1 cellular context compared by ENCODE assay signal in the genomic region with DNA sequence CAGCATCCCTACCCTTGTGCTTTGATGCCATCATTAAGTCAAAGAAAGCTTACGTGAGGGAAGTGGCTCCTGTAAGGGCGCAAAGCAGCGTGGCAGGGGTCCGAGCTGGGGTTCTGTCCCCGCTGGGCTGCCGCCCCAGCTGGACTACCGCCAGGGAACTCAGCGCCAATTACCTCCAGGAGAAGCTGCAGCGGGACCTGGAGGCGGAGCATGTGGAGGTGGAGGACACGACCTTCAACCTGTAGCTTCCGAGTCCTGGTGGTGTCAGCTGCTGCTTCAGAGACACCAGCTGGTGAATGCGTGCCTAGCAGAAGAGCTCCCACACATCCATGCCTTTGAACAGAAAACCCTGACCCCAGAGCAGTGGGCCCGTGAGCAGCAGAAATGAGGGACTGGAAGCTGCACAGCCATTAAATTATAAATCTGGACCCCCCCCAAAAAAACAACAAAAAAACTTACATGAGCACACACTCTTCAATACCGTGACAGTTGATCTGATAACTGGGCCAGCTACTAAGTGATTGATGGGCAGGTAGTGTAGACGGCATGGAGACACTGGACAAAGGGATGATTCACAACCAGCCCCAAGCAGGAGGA.
A peak's percentile ranks its signal among the peaks of the same experiment; 100 is the strongest.
TF ChIP-seq lines count a peak whose summit lies in the region.

No MANE protein-coding gene starts in this region.

TF ChIP-seq in K562, 482 proteins besides CTCF, POLR2A, EP300 and RAD21 (continued from another document and continues in another):
- TF ChIP-seq MTA3 (IDR thresholded peaks at IDR 0.05; ENCODE audit: borderline replicate concordance) (peak; percentile 85; the same call in 1 of the 2 replicates), TAF1 (IDR thresholded peaks at IDR 0.05; ENCODE audit: control insufficient read depth, extremely low read depth, insufficient read depth, low read length, severe bottlenecking) (peak; percentile 38), BRD9 (IDR thresholded peaks at IDR 0.05; ENCODE audit: low read depth, partially characterized antibody) (peak; percentile 37), TARDBP (IDR thresholded peaks at IDR 0.05) (no peak), TAL1 (IDR thresholded peaks at IDR 0.05) (no peak; the same call in 1 of the 2 replicates), CBFA2T3 (IDR thresholded peaks at IDR 0.05) (no peak), POLR2AphosphoS5 (IDR thresholded peaks at IDR 0.05; ENCODE audit: control insufficient read depth, insufficient read depth, low read depth, low read length) (no peak), ZKSCAN1 (IDR thresholded peaks at IDR 0.05; ENCODE audit: low read depth, low read length) (no peak), ELF2 (CRISPR knock-in tag; IDR thresholded peaks at IDR 0.05) (no peak), ZNF778 (CRISPR knock-in tag; IDR thresholded peaks at IDR 0.05) (no peak), PTTG1 (tag; IDR thresholded peaks at IDR 0.05; ENCODE audit: low read depth) (no peak), RNF2 (IDR thresholded peaks at IDR 0.05) (no peak), C11orf30 (IDR thresholded peaks at IDR 0.05; ENCODE audit: low read depth) (no peak), ZNF224 (CRISPR knock-in tag; IDR thresholded peaks at IDR 0.05) (no peak), ZNF347 (CRISPR knock-in tag; IDR thresholded peaks at IDR 0.05; ENCODE audit: low read depth) (no peak), SP2 (IDR thresholded peaks at IDR 0.05; ENCODE audit: extremely low read depth, low read depth, low read length, poor library complexity, severe bottlenecking) (no peak), ZNF41 (CRISPR knock-in tag; conservative IDR thresholded peaks at IDR 0.05) (no peak), MYC (IDR thresholded peaks at IDR 0.05; ENCODE audit: low read depth, low read length) (peak; percentile 87), MYC (CRISPR knock-in tag; IDR thresholded peaks at IDR 0.05; ENCODE audit: borderline replicate concordance, low read depth) (no peak), RBM14 (IDR thresholded peaks at IDR 0.05; ENCODE audit: borderline replicate concordance, insufficient read depth, low read depth, low read length) (no peak), RB1 (IDR thresholded peaks at IDR 0.05; ENCODE audit: low read depth) (no peak), HNRNPL (IDR thresholded peaks at IDR 0.05; ENCODE audit: low read depth, low read length) (no peak), ZFX (CRISPR knock-in tag; IDR thresholded peaks at IDR 0.05) (no peak), ETV6 (IDR thresholded peaks at IDR 0.05; ENCODE audit: borderline replicate concordance in 1 of 2, low read depth in 2 of 2, low read length in 1 of 2) (peak; percentile 23 to 68; a peak in 1 of 4 replicates), ETV6 (CRISPR knock-in tag; IDR thresholded peaks at IDR 0.05; ENCODE audit: borderline replicate concordance) (no peak), MEF2D (tag; conservative IDR thresholded peaks at IDR 0.05; ENCODE audit: low read depth) (no peak), ELF1 (tag; IDR thresholded peaks at IDR 0.05) (no peak), ZEB2 (IDR thresholded peaks at IDR 0.05) (peak; percentile 95), NR2F6 (CRISPR knock-in tag; IDR thresholded peaks at IDR 0.05) (no peak), CHD1 (IDR thresholded peaks at IDR 0.05; ENCODE audit: low read length) (no peak), DNMT1 (IDR thresholded peaks at IDR 0.05) (no peak), PRPF4 (IDR thresholded peaks at IDR 0.05; ENCODE audit: insufficient read depth, low read depth, low read length, poor library complexity, severe bottlenecking) (no peak)
- TF ChIP-seq, protein P1, sequence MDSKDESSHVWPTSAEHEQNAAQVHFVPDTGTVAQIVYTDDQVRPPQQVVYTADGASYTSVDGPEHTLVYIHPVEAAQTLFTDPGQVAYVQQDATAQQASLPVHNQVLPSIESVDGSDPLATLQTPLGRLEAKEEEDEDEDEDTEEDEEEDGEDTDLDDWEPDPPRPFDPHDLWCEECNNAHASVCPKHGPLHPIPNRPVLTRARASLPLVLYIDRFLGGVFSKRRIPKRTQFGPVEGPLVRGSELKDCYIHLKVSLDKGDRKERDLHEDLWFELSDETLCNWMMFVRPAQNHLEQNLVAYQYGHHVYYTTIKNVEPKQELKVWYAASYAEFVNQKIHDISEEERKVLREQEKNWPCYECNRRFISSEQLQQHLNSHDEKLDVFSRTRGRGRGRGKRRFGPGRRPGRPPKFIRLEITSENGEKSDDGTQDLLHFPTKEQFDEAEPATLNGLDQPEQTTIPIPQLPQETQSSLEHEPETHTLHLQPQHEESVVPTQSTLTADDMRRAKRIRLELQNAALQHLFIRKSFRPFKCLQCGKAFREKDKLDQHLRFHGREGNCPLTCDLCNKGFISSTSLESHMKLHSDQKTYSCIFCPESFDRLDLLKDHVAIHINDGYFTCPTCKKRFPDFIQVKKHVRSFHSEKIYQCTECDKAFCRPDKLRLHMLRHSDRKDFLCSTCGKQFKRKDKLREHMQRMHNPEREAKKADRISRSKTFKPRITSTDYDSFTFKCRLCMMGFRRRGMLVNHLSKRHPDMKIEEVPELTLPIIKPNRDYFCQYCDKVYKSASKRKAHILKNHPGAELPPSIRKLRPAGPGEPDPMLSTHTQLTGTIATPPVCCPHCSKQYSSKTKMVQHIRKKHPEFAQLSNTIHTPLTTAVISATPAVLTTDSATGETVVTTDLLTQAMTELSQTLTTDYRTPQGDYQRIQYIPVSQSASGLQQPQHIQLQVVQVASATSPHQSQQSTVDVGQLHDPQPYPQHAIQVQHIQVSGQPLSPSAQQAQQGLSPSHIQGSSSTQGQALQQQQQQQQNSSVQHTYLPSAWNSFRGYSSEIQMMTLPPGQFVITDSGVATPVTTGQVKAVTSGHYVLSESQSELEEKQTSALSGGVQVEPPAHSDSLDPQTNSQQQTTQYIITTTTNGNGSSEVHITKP (IDR thresholded peaks at IDR 0.05; ENCODE audit: partially characterized antibody), result no peak
- TF ChIP-seq, protein P2, sequence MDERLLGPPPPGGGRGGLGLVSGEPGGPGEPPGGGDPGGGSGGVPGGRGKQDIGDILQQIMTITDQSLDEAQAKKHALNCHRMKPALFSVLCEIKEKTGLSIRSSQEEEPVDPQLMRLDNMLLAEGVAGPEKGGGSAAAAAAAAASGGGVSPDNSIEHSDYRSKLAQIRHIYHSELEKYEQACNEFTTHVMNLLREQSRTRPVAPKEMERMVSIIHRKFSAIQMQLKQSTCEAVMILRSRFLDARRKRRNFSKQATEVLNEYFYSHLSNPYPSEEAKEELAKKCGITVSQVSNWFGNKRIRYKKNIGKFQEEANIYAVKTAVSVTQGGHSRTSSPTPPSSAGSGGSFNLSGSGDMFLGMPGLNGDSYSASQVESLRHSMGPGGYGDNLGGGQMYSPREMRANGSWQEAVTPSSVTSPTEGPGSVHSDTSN (CRISPR knock-in tag; IDR thresholded peaks at IDR 0.05; ENCODE audit: low read depth), result peak; percentile 76
- TF ChIP-seq, protein P2 (tag; conservative IDR thresholded peaks at IDR 0.05; ENCODE audit: low read depth), result peak; percentile 95
- TF ChIP-seq, protein P3, sequence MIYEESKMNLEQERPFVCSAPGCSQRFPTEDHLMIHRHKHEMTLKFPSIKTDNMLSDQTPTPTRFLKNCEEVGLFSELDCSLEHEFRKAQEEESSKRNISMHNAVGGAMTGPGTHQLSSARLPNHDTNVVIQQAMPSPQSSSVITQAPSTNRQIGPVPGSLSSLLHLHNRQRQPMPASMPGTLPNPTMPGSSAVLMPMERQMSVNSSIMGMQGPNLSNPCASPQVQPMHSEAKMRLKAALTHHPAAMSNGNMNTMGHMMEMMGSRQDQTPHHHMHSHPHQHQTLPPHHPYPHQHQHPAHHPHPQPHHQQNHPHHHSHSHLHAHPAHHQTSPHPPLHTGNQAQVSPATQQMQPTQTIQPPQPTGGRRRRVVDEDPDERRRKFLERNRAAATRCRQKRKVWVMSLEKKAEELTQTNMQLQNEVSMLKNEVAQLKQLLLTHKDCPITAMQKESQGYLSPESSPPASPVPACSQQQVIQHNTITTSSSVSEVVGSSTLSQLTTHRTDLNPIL (CRISPR knock-in tag; IDR thresholded peaks at IDR 0.05), result no peak
- TF ChIP-seq, protein P4, sequence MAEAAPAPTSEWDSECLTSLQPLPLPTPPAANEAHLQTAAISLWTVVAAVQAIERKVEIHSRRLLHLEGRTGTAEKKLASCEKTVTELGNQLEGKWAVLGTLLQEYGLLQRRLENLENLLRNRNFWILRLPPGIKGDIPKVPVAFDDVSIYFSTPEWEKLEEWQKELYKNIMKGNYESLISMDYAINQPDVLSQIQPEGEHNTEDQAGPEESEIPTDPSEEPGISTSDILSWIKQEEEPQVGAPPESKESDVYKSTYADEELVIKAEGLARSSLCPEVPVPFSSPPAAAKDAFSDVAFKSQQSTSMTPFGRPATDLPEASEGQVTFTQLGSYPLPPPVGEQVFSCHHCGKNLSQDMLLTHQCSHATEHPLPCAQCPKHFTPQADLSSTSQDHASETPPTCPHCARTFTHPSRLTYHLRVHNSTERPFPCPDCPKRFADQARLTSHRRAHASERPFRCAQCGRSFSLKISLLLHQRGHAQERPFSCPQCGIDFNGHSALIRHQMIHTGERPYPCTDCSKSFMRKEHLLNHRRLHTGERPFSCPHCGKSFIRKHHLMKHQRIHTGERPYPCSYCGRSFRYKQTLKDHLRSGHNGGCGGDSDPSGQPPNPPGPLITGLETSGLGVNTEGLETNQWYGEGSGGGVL (CRISPR knock-in tag; IDR thresholded peaks at IDR 0.05), result no peak
- TF ChIP-seq, protein P5, sequence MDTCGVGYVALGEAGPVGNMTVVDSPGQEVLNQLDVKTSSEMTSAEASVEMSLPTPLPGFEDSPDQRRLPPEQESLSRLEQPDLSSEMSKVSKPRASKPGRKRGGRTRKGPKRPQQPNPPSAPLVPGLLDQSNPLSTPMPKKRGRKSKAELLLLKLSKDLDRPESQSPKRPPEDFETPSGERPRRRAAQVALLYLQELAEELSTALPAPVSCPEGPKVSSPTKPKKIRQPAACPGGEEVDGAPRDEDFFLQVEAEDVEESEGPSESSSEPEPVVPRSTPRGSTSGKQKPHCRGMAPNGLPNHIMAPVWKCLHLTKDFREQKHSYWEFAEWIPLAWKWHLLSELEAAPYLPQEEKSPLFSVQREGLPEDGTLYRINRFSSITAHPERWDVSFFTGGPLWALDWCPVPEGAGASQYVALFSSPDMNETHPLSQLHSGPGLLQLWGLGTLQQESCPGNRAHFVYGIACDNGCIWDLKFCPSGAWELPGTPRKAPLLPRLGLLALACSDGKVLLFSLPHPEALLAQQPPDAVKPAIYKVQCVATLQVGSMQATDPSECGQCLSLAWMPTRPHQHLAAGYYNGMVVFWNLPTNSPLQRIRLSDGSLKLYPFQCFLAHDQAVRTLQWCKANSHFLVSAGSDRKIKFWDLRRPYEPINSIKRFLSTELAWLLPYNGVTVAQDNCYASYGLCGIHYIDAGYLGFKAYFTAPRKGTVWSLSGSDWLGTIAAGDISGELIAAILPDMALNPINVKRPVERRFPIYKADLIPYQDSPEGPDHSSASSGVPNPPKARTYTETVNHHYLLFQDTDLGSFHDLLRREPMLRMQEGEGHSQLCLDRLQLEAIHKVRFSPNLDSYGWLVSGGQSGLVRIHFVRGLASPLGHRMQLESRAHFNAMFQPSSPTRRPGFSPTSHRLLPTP (IDR thresholded peaks at IDR 0.05; ENCODE audit: borderline replicate concordance, extremely low read depth, insufficient read length), result no peak
- TF ChIP-seq, protein P6, sequence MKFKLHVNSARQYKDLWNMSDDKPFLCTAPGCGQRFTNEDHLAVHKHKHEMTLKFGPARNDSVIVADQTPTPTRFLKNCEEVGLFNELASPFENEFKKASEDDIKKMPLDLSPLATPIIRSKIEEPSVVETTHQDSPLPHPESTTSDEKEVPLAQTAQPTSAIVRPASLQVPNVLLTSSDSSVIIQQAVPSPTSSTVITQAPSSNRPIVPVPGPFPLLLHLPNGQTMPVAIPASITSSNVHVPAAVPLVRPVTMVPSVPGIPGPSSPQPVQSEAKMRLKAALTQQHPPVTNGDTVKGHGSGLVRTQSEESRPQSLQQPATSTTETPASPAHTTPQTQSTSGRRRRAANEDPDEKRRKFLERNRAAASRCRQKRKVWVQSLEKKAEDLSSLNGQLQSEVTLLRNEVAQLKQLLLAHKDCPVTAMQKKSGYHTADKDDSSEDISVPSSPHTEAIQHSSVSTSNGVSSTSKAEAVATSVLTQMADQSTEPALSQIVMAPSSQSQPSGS (CRISPR knock-in tag; IDR thresholded peaks at IDR 0.05), result no peak
- TF ChIP-seq, protein P7, sequence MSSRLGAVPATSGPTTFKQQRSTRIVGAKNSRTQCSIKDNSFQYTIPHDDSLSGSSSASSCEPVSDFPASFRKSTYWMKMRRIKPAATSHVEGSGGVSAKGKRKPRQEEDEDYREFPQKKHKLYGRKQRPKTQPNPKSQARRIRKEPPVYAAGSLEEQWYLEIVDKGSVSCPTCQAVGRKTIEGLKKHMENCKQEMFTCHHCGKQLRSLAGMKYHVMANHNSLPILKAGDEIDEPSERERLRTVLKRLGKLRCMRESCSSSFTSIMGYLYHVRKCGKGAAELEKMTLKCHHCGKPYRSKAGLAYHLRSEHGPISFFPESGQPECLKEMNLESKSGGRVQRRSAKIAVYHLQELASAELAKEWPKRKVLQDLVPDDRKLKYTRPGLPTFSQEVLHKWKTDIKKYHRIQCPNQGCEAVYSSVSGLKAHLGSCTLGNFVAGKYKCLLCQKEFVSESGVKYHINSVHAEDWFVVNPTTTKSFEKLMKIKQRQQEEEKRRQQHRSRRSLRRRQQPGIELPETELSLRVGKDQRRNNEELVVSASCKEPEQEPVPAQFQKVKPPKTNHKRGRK (tag; IDR thresholded peaks at IDR 0.05), result no peak
- TF ChIP-seq, protein P8, sequence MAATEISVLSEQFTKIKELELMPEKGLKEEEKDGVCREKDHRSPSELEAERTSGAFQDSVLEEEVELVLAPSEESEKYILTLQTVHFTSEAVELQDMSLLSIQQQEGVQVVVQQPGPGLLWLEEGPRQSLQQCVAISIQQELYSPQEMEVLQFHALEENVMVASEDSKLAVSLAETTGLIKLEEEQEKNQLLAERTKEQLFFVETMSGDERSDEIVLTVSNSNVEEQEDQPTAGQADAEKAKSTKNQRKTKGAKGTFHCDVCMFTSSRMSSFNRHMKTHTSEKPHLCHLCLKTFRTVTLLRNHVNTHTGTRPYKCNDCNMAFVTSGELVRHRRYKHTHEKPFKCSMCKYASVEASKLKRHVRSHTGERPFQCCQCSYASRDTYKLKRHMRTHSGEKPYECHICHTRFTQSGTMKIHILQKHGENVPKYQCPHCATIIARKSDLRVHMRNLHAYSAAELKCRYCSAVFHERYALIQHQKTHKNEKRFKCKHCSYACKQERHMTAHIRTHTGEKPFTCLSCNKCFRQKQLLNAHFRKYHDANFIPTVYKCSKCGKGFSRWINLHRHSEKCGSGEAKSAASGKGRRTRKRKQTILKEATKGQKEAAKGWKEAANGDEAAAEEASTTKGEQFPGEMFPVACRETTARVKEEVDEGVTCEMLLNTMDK (IDR thresholded peaks at IDR 0.05; ENCODE audit: borderline replicate concordance, insufficient read depth, low read depth, low read length, poor library complexity, severe bottlenecking), result no peak
